Comparison of ENCODE assay signal across 11 cellular contexts in genomic region chr1:22318279-22318983, GRCh38.
DNase-seq lines count a peak whose midpoint lies in the region; ATAC-seq lines count a peak whose summit lies in the region.
"Had no signal": no experiment of that assay in that cellular context is flagged by ENCODE, and none has a peak within 500 bp of the region (broad histone marks: within the 10 kb centered on the region; RNA-seq: fewer than 3 reads in every experiment).

No MANE protein-coding gene starts in this region.

- H3K4ac ChIP-seq in neuronal stem cell (ENCODE audit: low read length): no peak overlapping the region

- no peak overlapping the region for H3K4me3 ChIP-seq in HAP-1
- H3K4me3 ChIP-seq in neuronal stem cell (ENCODE audit: low read length in 2 of 2): no peak overlapping the region

- DNase-seq in HAP-1 (ENCODE audit: low spot score in 2 of 2) (peak; percentile 12 to 79), NCI-H2196 treated with DMSO at 0.1 percent for 48 hours (lab: John Stamatoyannopoulos, UW; ENCODE audit: unreplicated experiment) (peak; percentile 22), ecto neural progenitor cell (ENCODE audit: low spot score) (peak; percentile 87), neuronal stem cell (ENCODE audit: low spot score) (peak; percentile 53), activated gamma-delta T cell treated with Interleukin-2 at 50 U/mL for 16 hours (no peak)
- DNase-seq: activated T-cell treated with anti-CD3 and anti-CD28 coated beads, Interleukin-2, amount 50 U/mL, for 4 hours; brain microvascular endothelial cell; small intestine had no signal

- peak overlapping the region; percentile 64 for H3K14ac ChIP-seq in neuronal stem cell (ENCODE audit: low read length)

- H3K36me3 ChIP-seq in HAP-1 (replicated peaks): no peaks in the 10 kb centered on the region
- no peaks in the 10 kb centered on the region for H3K36me3 ChIP-seq in neuronal stem cell (replicated peaks in 1 of 2; ENCODE audit: control insufficient read depth in 2 of 2, insufficient read depth in 2 of 2, low read length in 2 of 2)
- H3K36me3 ChIP-seq: brain microvascular endothelial cell had no signal

- H2BK15ac ChIP-seq in neuronal stem cell (ENCODE audit: low read length): peak overlapping the region; percentile 54

- peak overlapping the region; percentile 26 for H3K4me2 ChIP-seq in neuronal stem cell (ENCODE audit: insufficient read depth, low read length, poor library complexity, severe bottlenecking)

- H3K79me1 ChIP-seq in neuronal stem cell (ENCODE audit: low read depth, low read length): no peaks in the 10 kb centered on the region

- H3K18ac ChIP-seq in neuronal stem cell (ENCODE audit: low read length): peak overlapping the region; percentile 50

- no peak overlapping the region for H4K91ac ChIP-seq in neuronal stem cell (ENCODE audit: low read depth, low read length, poor library complexity)

- H4K8ac ChIP-seq in neuronal stem cell (ENCODE audit: low read depth, low read length): peak overlapping the region; percentile 29

- no peak overlapping the region for H2BK12ac ChIP-seq in neuronal stem cell (ENCODE audit: low read length)

- H3K9me3 ChIP-seq in HAP-1: no peaks in the 10 kb centered on the region
- H3K9me3 ChIP-seq in neuronal stem cell (replicated peaks in 1 of 2; ENCODE audit: control insufficient read depth in 2 of 2, insufficient read depth in 1 of 2, low read depth in 1 of 2, low read length in 2 of 2): no peaks in the 10 kb centered on the region

- H3K27me3 ChIP-seq in HAP-1 (ENCODE audit: low read depth) (no peaks in the 10 kb centered on the region), neuronal stem cell (ENCODE audit: control insufficient read depth in 3 of 3, insufficient read depth in 3 of 3, low read depth in 1 of 3, low read length in 3 of 3) (peaks cover 0 to 15% (median 2%) of the 10 kb centered on the region in 3 experiments)

- H2AFZ ChIP-seq in neuronal stem cell (ENCODE audit: low read length): peak overlapping the region; percentile 88

- no peak for ATAC-seq in HG03280 (IDR thresholded peaks at IDR 0.05; ENCODE audit: unreplicated experiment)
- no peak for ATAC-seq in HG03095 (IDR thresholded peaks at IDR 0.05; ENCODE audit: unreplicated experiment)
- ATAC-seq in GM21381 (IDR thresholded peaks at IDR 0.05; ENCODE audit: unreplicated experiment): no peak
- ATAC-seq: activated T-cell treated with anti-CD3 and anti-CD28 coated beads, Interleukin-2, amount 50 U/mL, for 4 hours had no signal

- H3K4me1 ChIP-seq in HAP-1: no peaks in the 10 kb centered on the region
- peaks cover 13 to 16% of the 10 kb centered on the region in 2 donors for H3K4me1 ChIP-seq in neuronal stem cell (ENCODE audit: control insufficient read depth in 2 of 2, insufficient read depth in 1 of 2, low read depth in 1 of 2, low read length in 2 of 2)

- in situ Hi-C loops in HAP-1 (cut with MboI; ENCODE audit: low sequenced_read_pairs): no loop called here

- no peak overlapping the region for H2BK120ac ChIP-seq in neuronal stem cell (ENCODE audit: low read depth, low read length)

- no peak overlapping the region for H3K27ac ChIP-seq in neuronal stem cell (replicated peaks; ENCODE audit: low read length)
- H3K27ac ChIP-seq: brain microvascular endothelial cell had no signal

- H2AK5ac ChIP-seq in neuronal stem cell (ENCODE audit: low read depth, low read length): no peak overlapping the region

- no peak overlapping the region for H3K23ac ChIP-seq in neuronal stem cell (ENCODE audit: low read depth, low read length, poor library complexity)

- peak overlapping the region; percentile 64 for H3K9ac ChIP-seq in neuronal stem cell (ENCODE audit: low read depth, low read length, poor library complexity)

- H2BK5ac ChIP-seq in neuronal stem cell (ENCODE audit: low read length): no peak overlapping the region

- no CpG with 5 or more reads among the region's 24 CpGs for WGBS in neuronal stem cell (ENCODE audit: extremely low coverage in 2 of 2, insufficient read length in 2 of 2, insufficient replicate concordance in 1 of 2), 2 donors
